9 cellular contexts compared by ENCODE assay signal in the genomic region with DNA sequence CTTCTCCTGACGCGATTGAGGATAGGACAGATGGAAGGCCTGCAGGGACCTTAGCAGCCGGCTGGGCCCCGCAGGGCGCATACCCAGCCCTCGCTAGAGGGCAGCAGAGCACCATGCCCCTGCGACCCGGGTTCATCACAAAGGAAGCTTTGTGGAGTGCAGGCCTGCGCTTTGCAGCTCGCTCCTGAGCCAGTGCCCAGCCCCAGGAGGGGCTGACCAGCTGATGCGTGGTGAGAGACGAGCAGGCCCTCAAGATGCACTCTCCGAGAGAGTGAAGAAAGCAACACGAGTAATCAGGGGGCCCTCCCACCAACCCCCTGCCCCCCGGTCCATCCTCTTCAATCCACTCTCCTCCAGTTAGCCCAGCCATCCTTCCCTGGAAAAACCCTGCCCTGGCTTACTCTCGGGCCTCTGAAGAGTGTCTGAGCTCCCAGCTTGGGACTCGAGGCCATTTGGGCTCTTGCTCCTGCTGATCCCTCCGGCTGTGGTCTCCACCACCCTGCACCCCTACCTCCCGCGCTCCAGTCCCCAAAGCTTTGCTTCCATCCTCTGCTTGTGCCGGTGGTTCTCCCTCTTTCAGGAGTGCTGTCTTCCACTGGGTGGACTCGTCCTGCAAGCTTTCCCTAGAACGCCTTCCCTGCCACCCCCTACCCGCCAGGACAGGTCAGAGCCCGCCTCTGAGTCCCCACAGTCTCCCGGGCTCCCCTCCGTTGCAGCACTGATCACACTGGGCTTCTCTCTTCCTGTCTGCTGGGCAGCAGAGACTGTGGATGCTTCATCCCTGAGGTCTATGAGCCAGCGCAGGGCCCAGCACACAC. TPM values are rescaled to one million over a fixed set of nuclear protein-coding genes. Genes with fewer than 3 reads are reported as not detected.
DNase-seq lines count a peak whose midpoint lies in the region; TF ChIP-seq lines count a peak whose summit lies in the region.
"Had no signal": no experiment of that assay in that cellular context is flagged by ENCODE, and none has a peak within 500 bp of the region (broad histone marks: within the 10 kb centered on the region; RNA-seq: fewer than 3 reads in every experiment).

No MANE protein-coding gene starts in this region.

- H3K36me3 ChIP-seq in Loucy (ENCODE audit: insufficient read depth, low read length): no peaks in the 10 kb centered on the region
- no peaks in the 10 kb centered on the region for H3K36me3 ChIP-seq in right atrium auricular region

- H3K4me3 ChIP-seq in Loucy (ENCODE audit: low read length, poor library complexity, severe bottlenecking) (no peak overlapping the region), right atrium auricular region (no peak overlapping the region)

- TF ChIP-seq CTCF in GM13977 (IDR thresholded peaks at IDR 0.05; ENCODE audit: extremely low read depth, insufficient read depth, missing control alignments): peak; percentile 88
- peak; percentile 93 for TF ChIP-seq CTCF in Loucy (conservative IDR thresholded peaks at IDR 0.05; ENCODE audit: low read length)
- TF ChIP-seq CTCF in right atrium auricular region (IDR thresholded peaks at IDR 0.05): peak; percentile 76 to 96

- H2AFZ ChIP-seq in Loucy (ENCODE audit: low read length): no peak overlapping the region

- no peak overlapping the region for H3K9ac ChIP-seq in Loucy (ENCODE audit: low read depth, low read length, poor library complexity, severe bottlenecking)

- DNase-seq in ACHN (peak; percentile 79), GM13977 (ENCODE audit: low spot score) (peak; percentile 79), SK-MEL-5 (ENCODE audit: low read depth, low spot score) (peak; percentile 87), amygdala (lab: John Stamatoyannopoulos, UW) (peak in 51 of 56 donors; percentile 14 to 85 (median 60)), right atrium auricular region (ENCODE audit: low spot score) (peak; percentile 69), putamen (ENCODE audit: low spot score) (peak; percentile 79)
- DNase-seq in central memory CD4-positive, alpha-beta T cell: no peak

- no peaks in the 10 kb centered on the region for H3K4me1 ChIP-seq in Loucy (ENCODE audit: insufficient read depth, low read length, poor library complexity, severe bottlenecking)
- peaks cover 0 to 8% of the 10 kb centered on the region in 2 donors for H3K4me1 ChIP-seq in right atrium auricular region

- in situ Hi-C loops in ACHN (cut with HindIII; ENCODE audit: low pct_ligation_motif_present, low pct_unique_long_range_greater_than_20kb, low sequenced_read_pairs): no loop called here
- in situ Hi-C loops in GM13977 (cut with MboI; ENCODE audit: low pct_unique_long_range_greater_than_20kb, low sequenced_read_pairs, unreplicated experiment): loop anchor here (25.0 kb wide), 1 partner anchor 179 kb away; no protein-coding TSS in a partner anchor
- in situ Hi-C loops in SK-MEL-5 (cut with HindIII; ENCODE audit: low pct_unique_long_range_greater_than_20kb, low sequenced_read_pairs): no loop called here

- no peaks in the 10 kb centered on the region for H3K27me3 ChIP-seq in Loucy (ENCODE audit: insufficient read depth, low read length, poor library complexity, severe bottlenecking)
- H3K27me3 ChIP-seq in right atrium auricular region: no peaks in the 10 kb centered on the region

- no peaks in the 10 kb centered on the region for H3K9me2 ChIP-seq in Loucy (replicated peaks; ENCODE audit: low read depth, low read length)

- H3K4me2 ChIP-seq in Loucy (ENCODE audit: low read depth, low read length, poor library complexity, severe bottlenecking): no peak overlapping the region

- H3K27ac ChIP-seq in right atrium auricular region: no peak overlapping the region

- H3K9me3 ChIP-seq in Loucy (ENCODE audit: insufficient read depth, low read depth, low read length) (no peaks in the 10 kb centered on the region), right atrium auricular region (no peaks in the 10 kb centered on the region)

- no peaks in the 10 kb centered on the region for H3F3A ChIP-seq in Loucy (ENCODE audit: low read depth)

- no peaks in the 10 kb centered on the region for H4K20me1 ChIP-seq in Loucy (ENCODE audit: insufficient read depth, low read length, poor library complexity, severe bottlenecking)

- H3K79me2 ChIP-seq in Loucy (ENCODE audit: insufficient read depth, low read length): no peaks in the 10 kb centered on the region

RNA-seq across cellular contexts. Expression of gene KIF12, which starts 9.1 kb away (rescaled TPM):
- 0.82 TPM in 1 of 2 replicates, not detected in the other for total RNA-seq in SK-MEL-5 (2014; rRNA removed; shearing (Covaris generic))
- 0.04 and 0.05 TPM in 2 replicates for polyA plus RNA-seq in SK-MEL-5 (2015; cell fraction: cytosol; rRNA removed)
- polyA plus RNA-seq in SK-MEL-5 (2015; cell fraction: nucleus; rRNA removed): 0.18 and 3.0 TPM in 2 replicates
- not detected for total RNA-seq in right atrium auricular region
- total RNA-seq: skeletal muscle tissue had no signal

RNA-seq across cellular contexts. Expression of gene AMBP, which starts 30.1 kb away (rescaled TPM):
- total RNA-seq in SK-MEL-5 (2014; rRNA removed; shearing (Covaris generic)): not detected in 2 replicates
- polyA plus RNA-seq in SK-MEL-5 (2015; cell fraction: cytosol; rRNA removed): 0.23 TPM in 1 of 2 replicates, not detected in the other
- not detected in 2 replicates for polyA plus RNA-seq in SK-MEL-5 (2015; cell fraction: nucleus; rRNA removed)
- not detected for total RNA-seq in right atrium auricular region

RNA-seq across cellular contexts. Expression of gene COL27A1, which starts 47.1 kb away (rescaled TPM):
- total RNA-seq in SK-MEL-5 (2014; rRNA removed; shearing (Covaris generic)): 0.90 and 2.3 TPM in 2 replicates
- 2.0 and 2.6 TPM in 2 replicates for polyA plus RNA-seq in SK-MEL-5 (2015; cell fraction: cytosol; rRNA removed)
- polyA plus RNA-seq in SK-MEL-5 (2015; cell fraction: nucleus; rRNA removed): 29.0 and 39.3 TPM in 2 replicates
- 1 to 10 TPM; 1.5 to 2.7 TPM for total RNA-seq in right atrium auricular region
